In genomic region chr12:94145231-94145979, GRCh38 we compare ENCODE assay signal across 8 cellular contexts. TPM values are rescaled to one million over a fixed set of nuclear protein-coding genes. Genes with fewer than 3 reads are reported as not detected.
A peak's percentile ranks its signal among the peaks of the same experiment; 100 is the strongest.
DNase-seq lines count a peak whose midpoint lies in the region; ATAC-seq, FAIRE-seq and TF ChIP-seq lines count a peak whose summit lies in the region.

No MANE protein-coding gene starts in this region.

- no peaks in the 10 kb centered on the region for H3K36me3 ChIP-seq in pancreas

- H3K4me1 ChIP-seq in pancreas = peaks cover 0 to 5% (median 3%) of the 10 kb centered on the region in 3 donors

- H3K4me1 Mint-ChIP-seq in progenitor cell of endocrine pancreas (ENCODE audit: low read depth) = peaks cover 2% of the 10 kb centered on the region

- H3K9me3 ChIP-seq in pancreas = no peaks in the 10 kb centered on the region

- 50 to 53% methylated on average over 12 of the region's 12 CpGs for WGBS in pancreas, 2 donors

- H3K4me3 ChIP-seq in pancreas = no peak overlapping the region

- peak; percentile 31 for TF ChIP-seq CTCF in progenitor cell of endocrine pancreas (IDR thresholded peaks at IDR 0.05; ENCODE audit: unreplicated experiment)
- TF ChIP-seq CTCF in pancreas (IDR thresholded peaks at IDR 0.05) = no peak

- no peak overlapping the region for H3K27ac ChIP-seq in pancreas

- peaks cover 27% of the 10 kb centered on the region for H3K27me3 Mint-ChIP-seq in progenitor cell of endocrine pancreas

- DNase-seq in GF-D8 (lab: John Stamatoyannopoulos, UW) = peak; percentile 16
- DNase-seq in M059J (ENCODE audit: low read depth) = peak; percentile 45
- peak; percentile 53 for DNase-seq in cerebellum (ENCODE audit: low spot score)
- no peak for DNase-seq in progenitor cell of endocrine pancreas (ENCODE audit: low spot score, unreplicated experiment)
- no peak for DNase-seq in LoVo (ENCODE audit: low spot score)
- DNase-seq in pancreas = no peak
- no peak for DNase-seq in RPMI8226

- ATAC-seq in pancreas (no peak), HG03521 (IDR thresholded peaks at IDR 0.05; ENCODE audit: unreplicated experiment) (no peak)

- H3K27me3 ChIP-seq in pancreas = peaks cover 0 to 14% (median 3%) of the 10 kb centered on the region in 4 donors

- intact Hi-C loops in pancreas (cut with DNase I) = no loop called here

- H3K4me3 Mint-ChIP-seq in progenitor cell of endocrine pancreas (ENCODE audit: low read depth) = no peak overlapping the region

- no peaks in the 10 kb centered on the region for H3K9me3 Mint-ChIP-seq in progenitor cell of endocrine pancreas (ENCODE audit: low read depth)

- no peak overlapping the region for H3K27ac Mint-ChIP-seq in progenitor cell of endocrine pancreas

- no peaks in the 10 kb centered on the region for H3K36me3 Mint-ChIP-seq in progenitor cell of endocrine pancreas (ENCODE audit: insufficient read depth)

- FAIRE-seq in pancreas (lab: Jason Lieb, UNC) = no peak

RNA-seq across cellular contexts. Expression of gene PLXNC1, which starts 3.0 kb away (rescaled TPM):
- total RNA-seq in M059J (2014; rRNA removed; shearing (Covaris generic)) = 0.20 and 3.4 TPM in 2 replicates
- 105 TPM for total RNA-seq in cerebellum
- total RNA-seq in progenitor cell of endocrine pancreas = 25.4 and 25.7 TPM in 2 replicates
- total RNA-seq in pancreas = 10 to 100 TPM in 1 of 6 donors, 1 to 10 TPM in 4, under 1 TPM in 1; 0.92 to 13.7 (median 2.0) TPM
- 1 to 10 TPM in 1 of 2 donors, under 1 TPM in 1; 0.53 to 3.8 TPM for polyA plus RNA-seq in pancreas

Comparison
In these comparisons a context has a peak if more than half of its experiments do, and no peak if none do; other contexts are left out.
1. DNase-seq: peak in GF-D8 (single experiment), M059J (single experiment) and cerebellum (single experiment); none in progenitor cell of endocrine pancreas (single experiment), LoVo (single experiment), pancreas (0 of 6) and RPMI8226 (single experiment).